Comparison of ENCODE assay signal across 1 cellular context in the genomic region with DNA sequence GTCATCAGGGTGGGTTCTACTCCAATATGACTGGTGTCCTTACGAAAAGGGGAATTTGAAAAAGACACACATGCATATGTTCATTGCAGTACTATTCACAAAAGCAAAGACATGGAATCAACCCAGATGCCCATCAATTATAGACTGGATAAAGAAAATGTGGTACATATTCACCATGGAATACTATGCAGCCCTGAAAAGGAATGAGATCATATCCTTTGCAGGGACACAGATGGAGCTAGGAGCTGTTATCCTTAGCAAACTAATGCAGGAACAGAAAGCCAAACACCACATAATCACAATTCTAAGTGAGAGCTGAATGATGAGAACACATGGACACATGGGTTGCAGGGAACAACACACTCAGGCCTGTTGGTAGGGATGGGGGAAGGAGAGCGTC.
TF ChIP-seq lines count a peak whose summit lies in the region.

No MANE protein-coding gene starts in this region.

TF ChIP-seq in HEK293, 187 proteins besides CTCF, POLR2A, EP300 and RAD21 (continued from another document):
- TF ChIP-seq, protein P1, sequence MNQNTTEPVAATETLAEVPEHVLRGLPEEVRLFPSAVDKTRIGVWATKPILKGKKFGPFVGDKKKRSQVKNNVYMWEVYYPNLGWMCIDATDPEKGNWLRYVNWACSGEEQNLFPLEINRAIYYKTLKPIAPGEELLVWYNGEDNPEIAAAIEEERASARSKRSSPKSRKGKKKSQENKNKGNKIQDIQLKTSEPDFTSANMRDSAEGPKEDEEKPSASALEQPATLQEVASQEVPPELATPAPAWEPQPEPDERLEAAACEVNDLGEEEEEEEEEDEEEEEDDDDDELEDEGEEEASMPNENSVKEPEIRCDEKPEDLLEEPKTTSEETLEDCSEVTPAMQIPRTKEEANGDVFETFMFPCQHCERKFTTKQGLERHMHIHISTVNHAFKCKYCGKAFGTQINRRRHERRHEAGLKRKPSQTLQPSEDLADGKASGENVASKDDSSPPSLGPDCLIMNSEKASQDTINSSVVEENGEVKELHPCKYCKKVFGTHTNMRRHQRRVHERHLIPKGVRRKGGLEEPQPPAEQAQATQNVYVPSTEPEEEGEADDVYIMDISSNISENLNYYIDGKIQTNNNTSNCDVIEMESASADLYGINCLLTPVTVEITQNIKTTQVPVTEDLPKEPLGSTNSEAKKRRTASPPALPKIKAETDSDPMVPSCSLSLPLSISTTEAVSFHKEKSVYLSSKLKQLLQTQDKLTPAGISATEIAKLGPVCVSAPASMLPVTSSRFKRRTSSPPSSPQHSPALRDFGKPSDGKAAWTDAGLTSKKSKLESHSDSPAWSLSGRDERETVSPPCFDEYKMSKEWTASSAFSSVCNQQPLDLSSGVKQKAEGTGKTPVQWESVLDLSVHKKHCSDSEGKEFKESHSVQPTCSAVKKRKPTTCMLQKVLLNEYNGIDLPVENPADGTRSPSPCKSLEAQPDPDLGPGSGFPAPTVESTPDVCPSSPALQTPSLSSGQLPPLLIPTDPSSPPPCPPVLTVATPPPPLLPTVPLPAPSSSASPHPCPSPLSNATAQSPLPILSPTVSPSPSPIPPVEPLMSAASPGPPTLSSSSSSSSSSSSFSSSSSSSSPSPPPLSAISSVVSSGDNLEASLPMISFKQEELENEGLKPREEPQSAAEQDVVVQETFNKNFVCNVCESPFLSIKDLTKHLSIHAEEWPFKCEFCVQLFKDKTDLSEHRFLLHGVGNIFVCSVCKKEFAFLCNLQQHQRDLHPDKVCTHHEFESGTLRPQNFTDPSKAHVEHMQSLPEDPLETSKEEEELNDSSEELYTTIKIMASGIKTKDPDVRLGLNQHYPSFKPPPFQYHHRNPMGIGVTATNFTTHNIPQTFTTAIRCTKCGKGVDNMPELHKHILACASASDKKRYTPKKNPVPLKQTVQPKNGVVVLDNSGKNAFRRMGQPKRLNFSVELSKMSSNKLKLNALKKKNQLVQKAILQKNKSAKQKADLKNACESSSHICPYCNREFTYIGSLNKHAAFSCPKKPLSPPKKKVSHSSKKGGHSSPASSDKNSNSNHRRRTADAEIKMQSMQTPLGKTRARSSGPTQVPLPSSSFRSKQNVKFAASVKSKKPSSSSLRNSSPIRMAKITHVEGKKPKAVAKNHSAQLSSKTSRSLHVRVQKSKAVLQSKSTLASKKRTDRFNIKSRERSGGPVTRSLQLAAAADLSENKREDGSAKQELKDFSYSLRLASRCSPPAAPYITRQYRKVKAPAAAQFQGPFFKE (tag by site-specific recombination; IDR thresholded peaks at IDR 0.05; ENCODE audit: borderline replicate concordance), result no peak
- TF ChIP-seq ZNF571 (tag by site-specific recombination; IDR thresholded peaks at IDR 0.05), result no peak
TF ChIP-seq in HEK293: peak in this region for 4.
